Comparison of ENCODE assay signal across 32 cellular contexts in the genomic region with DNA sequence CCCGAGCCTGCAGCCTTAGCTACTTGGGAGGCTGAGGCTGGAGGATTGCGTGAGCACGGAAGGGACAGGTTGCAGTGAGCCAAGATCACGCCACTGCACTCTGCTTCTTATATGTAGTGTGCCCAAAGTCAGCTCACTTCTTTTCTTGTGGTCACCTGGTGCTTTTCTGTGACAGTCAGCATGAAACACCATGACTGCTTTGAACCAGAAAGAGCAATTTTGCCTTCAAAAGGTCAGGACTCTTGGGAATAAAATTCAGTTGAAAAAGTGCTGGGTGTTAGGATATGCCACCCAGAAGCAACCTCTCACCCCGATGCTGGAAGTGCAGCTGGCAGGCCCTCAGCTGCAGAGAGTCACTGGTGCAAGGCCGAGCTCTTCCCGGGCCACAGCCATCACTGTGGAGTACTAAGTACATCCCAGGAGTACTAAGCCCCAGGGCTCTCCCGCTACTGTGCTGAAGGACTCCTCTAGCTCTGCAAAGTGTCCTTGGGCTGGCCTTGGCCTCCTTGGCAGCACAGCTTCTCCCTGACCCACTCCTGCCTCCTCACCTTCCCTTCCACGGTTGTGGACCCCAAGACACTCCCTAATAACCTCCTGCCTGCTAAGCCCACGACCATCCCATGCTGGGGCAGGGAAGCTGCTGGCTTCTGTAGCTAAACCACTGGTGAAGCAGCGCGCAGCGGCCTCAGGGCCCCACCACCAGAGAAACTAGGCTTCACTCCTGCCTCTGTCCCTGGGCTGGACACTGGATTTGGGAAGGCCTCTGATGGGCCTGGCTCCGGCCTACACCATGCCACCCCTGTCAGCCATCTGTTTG. TPM values are rescaled to one million over a fixed set of nuclear protein-coding genes. Genes with fewer than 3 reads are reported as not detected.
DNase-seq lines count a peak whose midpoint lies in the region; ATAC-seq, FAIRE-seq and TF ChIP-seq lines count a peak whose summit lies in the region.
"Had no signal": no experiment of that assay in that cellular context is flagged by ENCODE, and none has a peak within 500 bp of the region (broad histone marks: within the 10 kb centered on the region; RNA-seq: fewer than 3 reads in every experiment).

No MANE protein-coding gene starts in this region.

- H3K9me1 ChIP-seq in IMR-90 (ENCODE audit: insufficient read depth, low read length): peaks cover 5% of the 10 kb centered on the region; the same call in 1 of the 2 replicates

- DNase-seq in activated T-cell treated with anti-CD3 and anti-CD28 coated beads, Interleukin-2, amount 50 U/mL, for 24 hours: peak; percentile 15
- DNase-seq in activated T-cell treated with anti-CD3 and anti-CD28 coated beads for 4 hours: no peak
- DNase-seq in IMR-90: no peak
- peak; percentile 75 for DNase-seq in osteocyte (ENCODE audit: extremely low spot score, unreplicated experiment)
- DNase-seq in substantia nigra (lab: John Stamatoyannopoulos, UW): no peak
- no peak for DNase-seq in transverse colon
- no peak for DNase-seq in RCC 7860 (ENCODE audit: low spot score)
- DNase-seq: activated T-cell treated with anti-CD3 and anti-CD28 coated beads, Interleukin-2, amount 50 U/mL, for 72 hours; AML-193; anterior cingulate cortex; CD8-positive, alpha-beta T cell; DMS 273 treated with DMSO at 0.1 percent for 48 hours; effector CD4-positive, alpha-beta T cell; EL; natural killer cell; NCI-H446; NCI-H82; SHP77 treated with DMSO at 0.1 percent for 48 hours; stimulated activated naive CD4-positive, alpha-beta T cell treated with Interleukin-2 at 50 U/mL for 16 hours; uterus had no signal

- no peaks in the 10 kb centered on the region for H3K27me3 ChIP-seq in BLaER1 treated with 17β-estradiol and CSF1 and Interleukin-3, amounts not matched to agents 10 nM and 100 nM
- no peaks in the 10 kb centered on the region for H3K27me3 ChIP-seq in IMR-90 (ENCODE audit: control insufficient read depth, insufficient read depth, low read length)
- no peaks in the 10 kb centered on the region for H3K27me3 ChIP-seq in transverse colon
- H3K27me3 ChIP-seq: hepatocyte, Peyer's patch, uterus had no signal

- no peaks in the 10 kb centered on the region for H4K20me1 ChIP-seq in BLaER1 treated with 17β-estradiol and CSF1 and Interleukin-3, amounts not matched to agents 10 nM and 100 nM
- no peaks in the 10 kb centered on the region; the same call in 1 of the 2 replicates for H4K20me1 ChIP-seq in IMR-90 (ENCODE audit: insufficient read depth, low read length)

- no peak overlapping the region for H2AK5ac ChIP-seq in IMR-90 (ENCODE audit: low read depth, low read length)

- peaks cover 0 to 62% (median 35%) of the 10 kb centered on the region in 10 experiments; a peak in 16 of 20 replicates for H3K4me1 ChIP-seq in BLaER1 treated with 17β-estradiol and CSF1 and Interleukin-3, amounts not matched to agents 10 nM and 100 nM
- H3K4me1 ChIP-seq in IMR-90 (ENCODE audit: control insufficient read depth, insufficient read depth, low read length) (no peaks in the 10 kb centered on the region), transverse colon (peaks cover 0 to 7% (median 3%) of the 10 kb centered on the region in 4 donors)
- H3K4me1 ChIP-seq: A549, uterus had no signal

- H4K91ac ChIP-seq in IMR-90 (ENCODE audit: insufficient read depth, low read depth, low read length): no peak overlapping the region

- H2BK15ac ChIP-seq in IMR-90 (ENCODE audit: low read depth, low read length): no peak overlapping the region

- no peak overlapping the region for H3K14ac ChIP-seq in IMR-90 (replicated peaks; ENCODE audit: low read depth, low read length)

- CTCF ChIA-PET in IMR-90 (lab: Yijun Ruan, JAX): interaction anchor here (0.8 kb wide), 1 partner anchor 30 kb away, joined by 3 read pairs; no protein-coding TSS in a partner anchor

- H3K27ac Mint-ChIP-seq in activated T-cell treated with anti-CD3 and anti-CD28 coated beads, Interleukin-2, amount 50 U/mL, for 24 hours: no peak overlapping the region
- H3K27ac Mint-ChIP-seq in osteocyte (ENCODE audit: unreplicated experiment): no peak overlapping the region
- H3K27ac Mint-ChIP-seq: activated naive CD4-positive, alpha-beta T cell treated with anti-CD3 and anti-CD28 coated beads, Interleukin-2, amount 50 U/mL, for 24 hours; activated T-cell treated with anti-CD3 and anti-CD28 coated beads, Interleukin-2, amount 50 U/mL, for 72 hours; CD8-positive, alpha-beta T cell; natural killer cell; T-helper 2 cell treated with Interferon-gamma antibody and Interleukin-4, amounts not matched to agents 5 μg/mL and 100 μg/mL, for 36 hours had no signal

- H2AK9ac ChIP-seq in IMR-90 (replicated peaks; ENCODE audit: low read depth, low read length, poor library complexity): no peak overlapping the region

- H2BK120ac ChIP-seq in IMR-90 (ENCODE audit: low read depth, low read length): no peak overlapping the region

- intact Hi-C loops in IMR-90 (cut with micrococcal nuclease): no loop called here
- intact Hi-C loops in transverse colon (cut with DNase I; ENCODE audit: low total_unique reads): no loop called here

- no peak for TF ChIP-seq RAD21 in IMR-90 (IDR thresholded peaks at IDR 0.05; ENCODE audit: low read length)

- H3K4me2 ChIP-seq in BLaER1 treated with 17β-estradiol and CSF1 and Interleukin-3, amounts not matched to agents 10 nM and 100 nM: peak overlapping the region in 10 of 11 experiments; percentile 25 to 79 (median 60); a peak in 18 of 22 replicates
- no peak overlapping the region for H3K4me2 ChIP-seq in IMR-90 (ENCODE audit: low read depth, low read length)
- H3K4me2 ChIP-seq: A549, hepatocyte had no signal

- FAIRE-seq in RCC 7860 (lab: Jason Lieb, UNC): no peak
- FAIRE-seq: A549, bronchial epithelial cell, colon, GM12891 had no signal

- no peaks in the 10 kb centered on the region for H3K9me3 Mint-ChIP-seq in activated T-cell treated with anti-CD3 and anti-CD28 coated beads, Interleukin-2, amount 50 U/mL, for 24 hours
- H3K9me3 Mint-ChIP-seq in osteocyte (ENCODE audit: unreplicated experiment): no peaks in the 10 kb centered on the region
- H3K9me3 Mint-ChIP-seq: activated naive CD4-positive, alpha-beta T cell treated with anti-CD3 and anti-CD28 coated beads, Interleukin-2, amount 50 U/mL, for 24 hours; activated T-cell treated with anti-CD3 and anti-CD28 coated beads, Interleukin-2, amount 50 U/mL, for 72 hours; CD8-positive, alpha-beta T cell; natural killer cell; T-helper 2 cell treated with Interferon-gamma antibody and Interleukin-4, amounts not matched to agents 5 μg/mL and 100 μg/mL, for 36 hours had no signal

- POLR2A ChIA-PET in IMR-90 (lab: Charles Lee; ENCODE audit: unreplicated experiment): interaction anchor here (0.5 kb wide), 1 partner anchor 13 kb away, joined by 4 read pairs; no protein-coding TSS in a partner anchor

- TF ChIP-seq EP300 in transverse colon (IDR thresholded peaks at IDR 0.05; ENCODE audit: low read depth): no peak

- in situ Hi-C loops in IMR-90 (cut with MboI; ENCODE audit: low sequenced_read_pairs): no loop called here
- in situ Hi-C loops in transverse colon (cut with MboI; ENCODE audit: low pct_ligation_motif_present in 1 of 4, low pct_unique_long_range_greater_than_20kb in 1 of 4, low sequenced_read_pairs in 3 of 4): no loop called here

- TF ChIP-seq CTCF in IMR-90 (conservative IDR thresholded peaks at IDR 0.05; ENCODE audit: low read depth, low read length) (no peak), osteocyte (IDR thresholded peaks at IDR 0.05) (no peak), transverse colon (IDR thresholded peaks at IDR 0.05) (no peak)

- ATAC-seq in IMR-90 (ENCODE audit: low read depth): no peak
- ATAC-seq: A549; CD8-positive, alpha-beta T cell; HCT116; natural killer cell had no signal

- H3K18ac ChIP-seq in IMR-90 (ENCODE audit: low read depth, low read length): no peak overlapping the region

- no peaks in the 10 kb centered on the region for H3K27me3 Mint-ChIP-seq in activated T-cell treated with anti-CD3 and anti-CD28 coated beads, Interleukin-2, amount 50 U/mL, for 24 hours
- no peaks in the 10 kb centered on the region for H3K27me3 Mint-ChIP-seq in osteocyte (ENCODE audit: unreplicated experiment)
- H3K27me3 Mint-ChIP-seq: activated naive CD4-positive, alpha-beta T cell treated with anti-CD3 and anti-CD28 coated beads, Interleukin-2, amount 50 U/mL, for 24 hours had no signal

- H3K4ac ChIP-seq in IMR-90 (ENCODE audit: low read depth, low read length): no peak overlapping the region

- peak overlapping the region in 6 of 11 experiments; percentile 11 to 62 (median 48); a peak in 8 of 22 replicates for H3K27ac ChIP-seq in BLaER1 treated with 17β-estradiol and CSF1 and Interleukin-3, amounts not matched to agents 10 nM and 100 nM
- no peak overlapping the region for H3K27ac ChIP-seq in IMR-90 (ENCODE audit: insufficient read depth, low read length)
- no peak overlapping the region for H3K27ac ChIP-seq in substantia nigra (ENCODE audit: low read depth, low read length, poor library complexity, severe bottlenecking)
- H3K27ac ChIP-seq in transverse colon: no peak overlapping the region
- H3K27ac ChIP-seq: A549, hepatocyte, Peyer's patch, skin epidermis, thoracic aorta, uterus had no signal

- peaks cover 2% of the 10 kb centered on the region for H3K4me1 Mint-ChIP-seq in activated T-cell treated with anti-CD3 and anti-CD28 coated beads, Interleukin-2, amount 50 U/mL, for 24 hours (ENCODE audit: low read depth)
- no peaks in the 10 kb centered on the region for H3K4me1 Mint-ChIP-seq in osteocyte (ENCODE audit: unreplicated experiment)
- H3K4me1 Mint-ChIP-seq: activated naive CD4-positive, alpha-beta T cell treated with anti-CD3 and anti-CD28 coated beads, Interleukin-2, amount 50 U/mL, for 24 hours; natural killer cell had no signal

- TF ChIP-seq POLR2A in IMR-90 (IDR thresholded peaks at IDR 0.05; ENCODE audit: low read depth, low read length) (no peak), transverse colon (IDR thresholded peaks at IDR 0.05) (no peak)

- H4K5ac ChIP-seq in IMR-90 (ENCODE audit: low read depth, low read length): no peak overlapping the region

- H2BK20ac ChIP-seq in IMR-90 (ENCODE audit: low read depth, low read length): no peak overlapping the region

- no peaks in the 10 kb centered on the region for H3K79me1 ChIP-seq in IMR-90 (ENCODE audit: low read depth in 1 of 2, low read length in 2 of 2)

- no peak overlapping the region for H3K4me3 ChIP-seq in BLaER1 treated with 17β-estradiol and CSF1 and Interleukin-3, amounts not matched to agents 10 nM and 100 nM
- H3K4me3 ChIP-seq in IMR-90 (ENCODE audit: insufficient read depth, low read depth, low read length) (no peak overlapping the region), transverse colon (no peak overlapping the region)
- H3K4me3 ChIP-seq: A549, hepatocyte, Peyer's patch, skin epidermis, thoracic aorta, uterus had no signal

- peak overlapping the region; percentile 58 for H2AFZ ChIP-seq in IMR-90 (replicated peaks; ENCODE audit: low read length, poor library complexity)
- H2AFZ ChIP-seq: hepatocyte had no signal

- H2BK5ac ChIP-seq in IMR-90 (ENCODE audit: low read depth, low read length, poor library complexity, severe bottlenecking): no peak overlapping the region

- WGBS in IMR-90 (ENCODE audit: extremely low coverage in 2 of 2, insufficient read length in 1 of 2), 2 experiments: 96% methylated on average over 6 of the region's 14 CpGs; no CpG with 5 or more reads in 1 of the 2 experiments
- WGBS in transverse colon (ENCODE audit: low coverage in 1 of 2), 2 donors: 82 to 90% methylated on average over 8 to 13 of the region's 14 CpGs

- H3K9ac ChIP-seq in BLaER1 treated with 17β-estradiol and CSF1 and Interleukin-3, amounts not matched to agents 10 nM and 100 nM: peak overlapping the region in 4 of 11 experiments; percentile 27 to 56 (median 41); a peak in 7 of 22 replicates
- no peak overlapping the region for H3K9ac ChIP-seq in IMR-90 (ENCODE audit: low read depth, low read length)

- no peaks in the 10 kb centered on the region for H3K36me3 Mint-ChIP-seq in activated T-cell treated with anti-CD3 and anti-CD28 coated beads, Interleukin-2, amount 50 U/mL, for 24 hours (ENCODE audit: low read depth)
- no peaks in the 10 kb centered on the region for H3K36me3 Mint-ChIP-seq in osteocyte (ENCODE audit: unreplicated experiment)
- H3K36me3 Mint-ChIP-seq: activated naive CD4-positive, alpha-beta T cell treated with anti-CD3 and anti-CD28 coated beads, Interleukin-2, amount 50 U/mL, for 24 hours; CD8-positive, alpha-beta T cell; natural killer cell had no signal

- BruUV-seq in IMR-90 (replicated peaks; lab: Mats Ljungman, UMichigan): no TSS peak

- no peak overlapping the region for H3K4me3 Mint-ChIP-seq in activated T-cell treated with anti-CD3 and anti-CD28 coated beads, Interleukin-2, amount 50 U/mL, for 24 hours
- no peak overlapping the region for H3K4me3 Mint-ChIP-seq in osteocyte (ENCODE audit: unreplicated experiment)
- H3K4me3 Mint-ChIP-seq: activated naive CD4-positive, alpha-beta T cell treated with anti-CD3 and anti-CD28 coated beads, Interleukin-2, amount 50 U/mL, for 24 hours; activated T-cell treated with anti-CD3 and anti-CD28 coated beads, Interleukin-2, amount 50 U/mL, for 72 hours; CD8-positive, alpha-beta T cell; natural killer cell; T-helper 2 cell treated with Interferon-gamma antibody and Interleukin-4, amounts not matched to agents 5 μg/mL and 100 μg/mL, for 36 hours had no signal

- no peak overlapping the region for H4K8ac ChIP-seq in IMR-90 (ENCODE audit: low read depth in 2 of 2, low read length in 2 of 2)

- no peaks in the 10 kb centered on the region for H3K36me3 ChIP-seq in BLaER1 treated with 17β-estradiol and CSF1 and Interleukin-3, amounts not matched to agents 10 nM and 100 nM
- no peaks in the 10 kb centered on the region for H3K36me3 ChIP-seq in IMR-90 (ENCODE audit: control insufficient read depth, insufficient read depth, low read length)
- no peaks in the 10 kb centered on the region for H3K36me3 ChIP-seq in transverse colon
- H3K36me3 ChIP-seq: Peyer's patch, thoracic aorta, uterus had no signal

- dilution Hi-C loops in IMR-90 (cut with HindIII; ENCODE audit: low sequenced_read_pairs, unreplicated experiment): no loop called here

- no peak overlapping the region for H3K23ac ChIP-seq in IMR-90 (ENCODE audit: low read depth, low read length)

- no peaks in the 10 kb centered on the region for H3K9me3 ChIP-seq in BLaER1 treated with 17β-estradiol and CSF1 and Interleukin-3, amounts not matched to agents 10 nM and 100 nM (replicated peaks in 1 of 11)
- no peaks in the 10 kb centered on the region for H3K9me3 ChIP-seq in IMR-90 (ENCODE audit: control insufficient read depth, insufficient read depth, low read length)
- H3K9me3 ChIP-seq in transverse colon: no peaks in the 10 kb centered on the region
- H3K9me3 ChIP-seq: A549, Peyer's patch, thoracic aorta, uterus had no signal

- no peak overlapping the region for H3K56ac ChIP-seq in IMR-90 (ENCODE audit: extremely low read depth, insufficient read depth, low read length)

RNA-seq across cellular contexts. Expression of gene GDI2, which starts 17.6 kb away (rescaled TPM):
- 396 and 608 TPM in 2 replicates for total RNA-seq in IMR-90 (2012; rRNA removed)
- polyA plus RNA-seq in IMR-90 (2012; rRNA removed): 150 and 171 TPM in 2 replicates
- 73.7 and 75.0 TPM in 2 replicates for polyA plus RNA-seq in IMR-90 (2012; cell fraction: cytosol; rRNA removed)
- 24.0 and 62.3 TPM in 2 replicates for polyA plus RNA-seq in IMR-90 (2012; cell fraction: nucleus; rRNA removed; ENCODE audit: low replicate concordance)
- 229 and 232 TPM in 2 replicates for total RNA-seq in osteocyte
- total RNA-seq in transverse colon: 100 to 1,000 TPM; 122 to 270 (median 203) TPM

RNA-seq across cellular contexts. Expression of gene ANKRD16, which starts 58.9 kb away (rescaled TPM):
- total RNA-seq in IMR-90 (2012; rRNA removed) (3.3 and 5.7 TPM in 2 replicates), osteocyte (8.8 and 9.5 TPM in 2 replicates), transverse colon (10 to 100 TPM in 3 of 4 donors, 1 to 10 TPM in 1; 8.5 to 21.7 (median 17.8) TPM)
- 5.1 and 6.3 TPM in 2 replicates for polyA plus RNA-seq in IMR-90 (2012; rRNA removed)
- polyA plus RNA-seq in IMR-90 (2012; cell fraction: cytosol; rRNA removed): 2.9 and 5.4 TPM in 2 replicates
- 11.0 and 15.6 TPM in 2 replicates for polyA plus RNA-seq in IMR-90 (2012; cell fraction: nucleus; rRNA removed; ENCODE audit: low replicate concordance)

RNA-seq across cellular contexts. Expression of gene FBH1, which starts 59.2 kb away (rescaled TPM):
- total RNA-seq in IMR-90 (2012; rRNA removed): 60.8 and 72.2 TPM in 2 replicates
- polyA plus RNA-seq in IMR-90 (2012; rRNA removed): 48.8 and 59.3 TPM in 2 replicates
- 34.7 and 41.0 TPM in 2 replicates for polyA plus RNA-seq in IMR-90 (2012; cell fraction: cytosol; rRNA removed)
- 128 and 139 TPM in 2 replicates for polyA plus RNA-seq in IMR-90 (2012; cell fraction: nucleus; rRNA removed; ENCODE audit: low replicate concordance)
- 77.8 and 86.1 TPM in 2 replicates for total RNA-seq in osteocyte
- 100 to 1,000 TPM; 101 to 143 (median 120) TPM for total RNA-seq in transverse colon

Comparison
In these comparisons a context has a peak if more than half of its experiments do, and no peak if none do; other contexts are left out.
1. DNase-seq: peak in activated T-cell treated with anti-CD3 and anti-CD28 coated beads, Interleukin-2, amount 50 U/mL, for 24 hours (single experiment) and osteocyte (single experiment); none in activated T-cell treated with anti-CD3 and anti-CD28 coated beads for 4 hours (single experiment), IMR-90 (single experiment), substantia nigra (0 of 49), transverse colon (single experiment) and RCC 7860 (single experiment).
2. H3K27ac ChIP-seq: peak in BLaER1 treated with 17β-estradiol and CSF1 and Interleukin-3, amounts not matched to agents 10 nM and 100 nM (6 of 11); none in IMR-90 (single experiment), substantia nigra (single experiment) and transverse colon (0 of 4).